2 cellular contexts compared by ENCODE assay signal in genomic region chr1:11719313-11720032, GRCh38.
TF ChIP-seq lines count a peak whose summit lies in the region.

No MANE protein-coding gene starts in this region.

TF ChIP-seq in HEK293, 187 proteins besides CTCF, POLR2A, EP300 and RAD21 (continued from another document and continues in another):
- peak; percentile 90 for TF ChIP-seq ZIC2 (tag by site-specific recombination; IDR thresholded peaks at IDR 0.05)
- TF ChIP-seq ZBTB17 (tag by site-specific recombination; IDR thresholded peaks at IDR 0.05): 0 out of 2 replicates have a peak, but pooled peaks have one; percentile 24
- TF ChIP-seq ZBTB8A (tag by site-specific recombination; IDR thresholded peaks at IDR 0.05): peak; percentile 40; the same call in 1 of the 2 replicates
- TF ChIP-seq ZNF423 (tag by site-specific recombination; IDR thresholded peaks at IDR 0.05): 0 out of 2 replicates have a peak, but pooled peaks have one; percentile 57
- peak; percentile 62; the same call in 1 of the 2 replicates for TF ChIP-seq ZFP69B (tag by site-specific recombination; IDR thresholded peaks at IDR 0.05)
- no peak for TF ChIP-seq YY2 (tag by site-specific recombination; IDR thresholded peaks at IDR 0.05)
- TF ChIP-seq ZNF747 (tag by site-specific recombination; IDR thresholded peaks at IDR 0.05): no peak
- TF ChIP-seq ZNF37A (tag by site-specific recombination; IDR thresholded peaks at IDR 0.05): no peak
- no peak for TF ChIP-seq ZNF202 (tag by site-specific recombination; IDR thresholded peaks at IDR 0.05; ENCODE audit: borderline replicate concordance)
- TF ChIP-seq ZNF48 (tag by site-specific recombination; IDR thresholded peaks at IDR 0.05): no peak
- TF ChIP-seq ZNF292 (tag by site-specific recombination; IDR thresholded peaks at IDR 0.05; ENCODE audit: borderline replicate concordance, low read depth): no peak
- no peak for TF ChIP-seq ZNF585B (tag by site-specific recombination; IDR thresholded peaks at IDR 0.05)
- no peak for TF ChIP-seq PRDM10 (tag by site-specific recombination; IDR thresholded peaks at IDR 0.05)
- TF ChIP-seq KLF16 (tag by site-specific recombination; IDR thresholded peaks at IDR 0.05): no peak
- no peak for TF ChIP-seq BCL11A (tag by site-specific recombination; IDR thresholded peaks at IDR 0.05; ENCODE audit: low read depth)
- no peak for TF ChIP-seq SALL2 (tag by site-specific recombination; IDR thresholded peaks at IDR 0.05; ENCODE audit: borderline replicate concordance)
- peak; percentile 94 for TF ChIP-seq ZNF600 (tag by site-specific recombination; IDR thresholded peaks at IDR 0.05)
- TF ChIP-seq ZNF654 (tag by site-specific recombination; IDR thresholded peaks at IDR 0.05; ENCODE audit: low read depth): peak; percentile 85
- no peak for TF ChIP-seq ZNF324 (tag by site-specific recombination; IDR thresholded peaks at IDR 0.05)
- peak; percentile 44; the same call in 1 of the 2 replicates for TF ChIP-seq ZNF501 (tag by site-specific recombination; IDR thresholded peaks at IDR 0.05)
- TF ChIP-seq, protein P1, sequence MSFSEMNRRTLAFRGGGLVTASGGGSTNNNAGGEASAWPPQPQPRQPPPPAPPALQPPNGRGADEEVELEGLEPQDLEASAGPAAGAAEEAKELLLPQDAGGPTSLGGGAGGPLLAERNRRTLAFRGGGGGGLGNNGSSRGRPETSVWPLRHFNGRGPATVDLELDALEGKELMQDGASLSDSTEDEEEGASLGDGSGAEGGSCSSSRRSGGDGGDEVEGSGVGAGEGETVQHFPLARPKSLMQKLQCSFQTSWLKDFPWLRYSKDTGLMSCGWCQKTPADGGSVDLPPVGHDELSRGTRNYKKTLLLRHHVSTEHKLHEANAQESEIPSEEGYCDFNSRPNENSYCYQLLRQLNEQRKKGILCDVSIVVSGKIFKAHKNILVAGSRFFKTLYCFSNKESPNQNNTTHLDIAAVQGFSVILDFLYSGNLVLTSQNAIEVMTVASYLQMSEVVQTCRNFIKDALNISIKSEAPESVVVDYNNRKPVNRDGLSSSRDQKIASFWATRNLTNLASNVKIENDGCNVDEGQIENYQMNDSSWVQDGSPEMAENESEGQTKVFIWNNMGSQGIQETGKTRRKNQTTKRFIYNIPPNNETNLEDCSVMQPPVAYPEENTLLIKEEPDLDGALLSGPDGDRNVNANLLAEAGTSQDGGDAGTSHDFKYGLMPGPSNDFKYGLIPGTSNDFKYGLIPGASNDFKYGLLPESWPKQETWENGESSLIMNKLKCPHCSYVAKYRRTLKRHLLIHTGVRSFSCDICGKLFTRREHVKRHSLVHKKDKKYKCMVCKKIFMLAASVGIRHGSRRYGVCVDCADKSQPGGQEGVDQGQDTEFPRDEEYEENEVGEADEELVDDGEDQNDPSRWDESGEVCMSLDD (tag by site-specific recombination; IDR thresholded peaks at IDR 0.05): no peak
- 0 out of 2 replicates have a peak, but pooled peaks have one; percentile 42 for TF ChIP-seq ZSCAN30 (tag by site-specific recombination; IDR thresholded peaks at IDR 0.05)
- TF ChIP-seq, protein P2, sequence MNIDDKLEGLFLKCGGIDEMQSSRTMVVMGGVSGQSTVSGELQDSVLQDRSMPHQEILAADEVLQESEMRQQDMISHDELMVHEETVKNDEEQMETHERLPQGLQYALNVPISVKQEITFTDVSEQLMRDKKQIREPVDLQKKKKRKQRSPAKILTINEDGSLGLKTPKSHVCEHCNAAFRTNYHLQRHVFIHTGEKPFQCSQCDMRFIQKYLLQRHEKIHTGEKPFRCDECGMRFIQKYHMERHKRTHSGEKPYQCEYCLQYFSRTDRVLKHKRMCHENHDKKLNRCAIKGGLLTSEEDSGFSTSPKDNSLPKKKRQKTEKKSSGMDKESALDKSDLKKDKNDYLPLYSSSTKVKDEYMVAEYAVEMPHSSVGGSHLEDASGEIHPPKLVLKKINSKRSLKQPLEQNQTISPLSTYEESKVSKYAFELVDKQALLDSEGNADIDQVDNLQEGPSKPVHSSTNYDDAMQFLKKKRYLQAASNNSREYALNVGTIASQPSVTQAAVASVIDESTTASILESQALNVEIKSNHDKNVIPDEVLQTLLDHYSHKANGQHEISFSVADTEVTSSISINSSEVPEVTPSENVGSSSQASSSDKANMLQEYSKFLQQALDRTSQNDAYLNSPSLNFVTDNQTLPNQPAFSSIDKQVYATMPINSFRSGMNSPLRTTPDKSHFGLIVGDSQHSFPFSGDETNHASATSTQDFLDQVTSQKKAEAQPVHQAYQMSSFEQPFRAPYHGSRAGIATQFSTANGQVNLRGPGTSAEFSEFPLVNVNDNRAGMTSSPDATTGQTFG (tag by site-specific recombination; IDR thresholded peaks at IDR 0.05; ENCODE audit: borderline replicate concordance): no peak
- TF ChIP-seq ZNF223 (tag by site-specific recombination; IDR thresholded peaks at IDR 0.05): no peak
- no peak for TF ChIP-seq REPIN1 (tag by site-specific recombination; IDR thresholded peaks at IDR 0.05; ENCODE audit: low read depth)
- no peak for TF ChIP-seq ZNF311 (tag by site-specific recombination; IDR thresholded peaks at IDR 0.05; ENCODE audit: borderline replicate concordance)

TF ChIP-seq in HepG2, 621 proteins besides CTCF, POLR2A, EP300 and RAD21 (continued from another document and continues in another):
- TF ChIP-seq USF2 (IDR thresholded peaks at IDR 0.05; ENCODE audit: low read depth, low read length) (no peak), USF2 (CRISPR knock-in tag; IDR thresholded peaks at IDR 0.05; ENCODE audit: borderline replicate concordance) (no peak), AHR (CRISPR knock-in tag; IDR thresholded peaks at IDR 0.05) (no peak), ZNF142 (CRISPR knock-in tag; IDR thresholded peaks at IDR 0.05) (no peak), SIN3B (IDR thresholded peaks at IDR 0.05; ENCODE audit: low read length) (no peak), ZSCAN29 (CRISPR knock-in tag; conservative IDR thresholded peaks at IDR 0.05) (0 out of 2 replicates have a peak, but pooled peaks have one; percentile 37), ZC3H4 (CRISPR knock-in tag; IDR thresholded peaks at IDR 0.05; ENCODE audit: borderline replicate concordance) (no peak), CREB1 (IDR thresholded peaks at IDR 0.05) (no peak), CREB1 (CRISPR knock-in tag; IDR thresholded peaks at IDR 0.05) (0 out of 2 replicates have a peak, but pooled peaks have one; percentile 23), HNRNPH1 (optimal IDR thresholded peaks at IDR 0.05; ENCODE audit: low read depth, low read length) (no peak), ZNF256 (CRISPR knock-in tag; conservative IDR thresholded peaks at IDR 0.05) (no peak), SP140L (CRISPR knock-in tag; IDR thresholded peaks at IDR 0.05; ENCODE audit: borderline replicate concordance) (no peak), JUN (CRISPR knock-in tag; IDR thresholded peaks at IDR 0.05) (no peak), DPF2 (CRISPR knock-in tag; IDR thresholded peaks at IDR 0.05; ENCODE audit: borderline replicate concordance, low read depth) (no peak)
- TF ChIP-seq, protein P3, sequence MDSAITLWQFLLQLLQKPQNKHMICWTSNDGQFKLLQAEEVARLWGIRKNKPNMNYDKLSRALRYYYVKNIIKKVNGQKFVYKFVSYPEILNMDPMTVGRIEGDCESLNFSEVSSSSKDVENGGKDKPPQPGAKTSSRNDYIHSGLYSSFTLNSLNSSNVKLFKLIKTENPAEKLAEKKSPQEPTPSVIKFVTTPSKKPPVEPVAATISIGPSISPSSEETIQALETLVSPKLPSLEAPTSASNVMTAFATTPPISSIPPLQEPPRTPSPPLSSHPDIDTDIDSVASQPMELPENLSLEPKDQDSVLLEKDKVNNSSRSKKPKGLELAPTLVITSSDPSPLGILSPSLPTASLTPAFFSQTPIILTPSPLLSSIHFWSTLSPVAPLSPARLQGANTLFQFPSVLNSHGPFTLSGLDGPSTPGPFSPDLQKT (CRISPR knock-in tag; IDR thresholded peaks at IDR 0.05; ENCODE audit: borderline replicate concordance): no peak
- TF ChIP-seq, protein P4, sequence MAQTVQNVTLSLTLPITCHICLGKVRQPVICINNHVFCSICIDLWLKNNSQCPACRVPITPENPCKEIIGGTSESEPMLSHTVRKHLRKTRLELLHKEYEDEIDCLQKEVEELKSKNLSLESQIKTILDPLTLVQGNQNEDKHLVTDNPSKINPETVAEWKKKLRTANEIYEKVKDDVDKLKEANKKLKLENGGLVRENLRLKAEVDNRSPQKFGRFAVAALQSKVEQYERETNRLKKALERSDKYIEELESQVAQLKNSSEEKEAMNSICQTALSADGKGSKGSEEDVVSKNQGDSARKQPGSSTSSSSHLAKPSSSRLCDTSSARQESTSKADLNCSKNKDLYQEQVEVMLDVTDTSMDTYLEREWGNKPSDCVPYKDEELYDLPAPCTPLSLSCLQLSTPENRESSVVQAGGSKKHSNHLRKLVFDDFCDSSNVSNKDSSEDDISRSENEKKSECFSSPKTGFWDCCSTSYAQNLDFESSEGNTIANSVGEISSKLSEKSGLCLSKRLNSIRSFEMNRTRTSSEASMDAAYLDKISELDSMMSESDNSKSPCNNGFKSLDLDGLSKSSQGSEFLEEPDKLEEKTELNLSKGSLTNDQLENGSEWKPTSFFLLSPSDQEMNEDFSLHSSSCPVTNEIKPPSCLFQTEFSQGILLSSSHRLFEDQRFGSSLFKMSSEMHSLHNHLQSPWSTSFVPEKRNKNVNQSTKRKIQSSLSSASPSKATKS (CRISPR knock-in tag; IDR thresholded peaks at IDR 0.05): no peak
